Comparison of ENCODE assay signal across 8 cellular contexts in the genomic region with DNA sequence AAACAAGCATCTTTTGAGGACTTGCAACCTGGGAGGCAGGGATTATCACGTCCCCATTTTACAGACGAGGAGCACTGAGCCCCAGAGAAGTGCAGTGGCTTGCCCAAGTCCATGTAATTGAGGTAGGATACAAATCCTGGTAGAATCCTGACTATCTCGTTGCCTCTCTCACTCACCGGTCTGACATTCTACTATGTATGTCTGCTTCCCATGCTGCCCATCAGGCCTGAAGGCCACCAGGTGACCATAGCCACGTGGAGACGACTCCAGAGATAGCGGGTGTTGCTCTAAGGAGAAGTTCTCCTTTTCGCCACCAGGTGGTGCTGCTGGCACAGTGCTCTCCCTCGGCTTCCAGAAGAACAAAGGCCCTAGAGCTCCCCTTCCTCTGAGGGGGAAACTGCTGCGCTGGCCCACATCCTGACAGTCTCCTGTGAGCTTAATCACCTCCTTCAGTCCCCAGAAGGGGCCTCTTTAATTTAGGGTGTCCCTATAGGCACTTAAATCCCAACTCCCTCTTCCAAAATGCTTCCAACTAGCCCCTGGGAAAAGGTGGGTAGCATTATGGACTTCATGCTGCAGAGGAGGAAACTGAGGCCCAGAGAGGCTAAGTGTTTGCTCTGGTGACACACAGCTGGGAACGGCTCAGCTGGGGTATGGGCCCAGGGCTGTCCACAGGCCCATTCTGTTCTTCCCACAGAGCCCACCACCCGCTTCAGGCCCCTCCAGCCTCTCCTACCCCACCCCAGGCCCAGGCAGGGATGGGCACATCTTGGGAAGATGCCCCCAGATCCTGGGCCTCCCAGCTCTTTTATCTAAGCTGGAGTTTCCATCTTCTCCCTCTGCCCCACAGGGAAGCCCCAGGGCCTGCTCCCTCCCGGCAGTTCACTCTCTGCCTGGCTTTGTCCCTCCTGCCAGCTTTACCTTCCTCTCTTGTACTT. TPM values are rescaled to one million over a fixed set of nuclear protein-coding genes. Genes with fewer than 3 reads are reported as not detected.
DNase-seq lines count a peak whose midpoint lies in the region; ATAC-seq, FAIRE-seq and TF ChIP-seq lines count a peak whose summit lies in the region.

No MANE protein-coding gene starts in this region.

- ATAC-seq in A549 (peak; percentile 81 to 94), GM18511 (IDR thresholded peaks at IDR 0.05; ENCODE audit: unreplicated experiment) (peak; percentile 67), HG03439 (IDR thresholded peaks at IDR 0.05; ENCODE audit: unreplicated experiment) (peak; percentile 51), lower lobe of right lung (peak; percentile 92)

- H3K4me1 ChIP-seq in A549 (peaks cover 18% of the 10 kb centered on the region), lower lobe of right lung (peaks cover 18% of the 10 kb centered on the region)

- peaks cover 7% of the 10 kb centered on the region for H3K27me3 Mint-ChIP-seq in activated CD4-positive, alpha-beta T cell treated with anti-CD3 and anti-CD28 coated beads, Interleukin-2, amount 10 ng/mL, durations not matched to agents 7 days and 5 days

- H3K27ac ChIP-seq in A549 (peak overlapping the region; percentile 44 to 72; a peak in 5 of 6 replicates), lower lobe of right lung (no peak overlapping the region)

- H3K9me3 ChIP-seq in A549, result no peaks in the 10 kb centered on the region
- no peaks in the 10 kb centered on the region for H3K9me3 ChIP-seq in lower lobe of right lung

- peak; percentile 89 to 92 for TF ChIP-seq RAD21 in A549 (conservative IDR thresholded peaks at IDR 0.05 in 1 of 2, IDR thresholded peaks at IDR 0.05 in 1 of 2)

- H3K27ac Mint-ChIP-seq in activated CD4-positive, alpha-beta T cell treated with anti-CD3 and anti-CD28 coated beads, Interleukin-2, amount 10 ng/mL, durations not matched to agents 7 days and 5 days, result peak overlapping the region; percentile 84

- intact Hi-C loops in lower lobe of right lung (cut with DNase I), result no loop called here

- no peaks in the 10 kb centered on the region for H3K36me3 ChIP-seq in lower lobe of right lung

- H3K4me3 ChIP-seq in A549 (no peak overlapping the region), lower lobe of right lung (no peak overlapping the region)

- H3K4me3 Mint-ChIP-seq in activated CD4-positive, alpha-beta T cell treated with anti-CD3 and anti-CD28 coated beads, Interleukin-2, amount 10 ng/mL, durations not matched to agents 7 days and 5 days, result no peak overlapping the region

- H3K4me1 Mint-ChIP-seq in activated CD4-positive, alpha-beta T cell treated with anti-CD3 and anti-CD28 coated beads, Interleukin-2, amount 10 ng/mL, durations not matched to agents 7 days and 5 days, result peaks cover 34% of the 10 kb centered on the region

- TF ChIP-seq EP300 in A549 (IDR thresholded peaks at IDR 0.05), result no peak

- no peak for TF ChIP-seq POLR2A in A549 (IDR thresholded peaks at IDR 0.05; ENCODE audit: low read length)

- peaks cover 4% of the 10 kb centered on the region for H3K27me3 ChIP-seq in lower lobe of right lung (ENCODE audit: low read depth)

- TF ChIP-seq CTCF in A549 (IDR thresholded peaks at IDR 0.05) (peak; percentile 97), lower lobe of right lung (IDR thresholded peaks at IDR 0.05) (peak; percentile 99)

- H3K9me3 Mint-ChIP-seq in activated CD4-positive, alpha-beta T cell treated with anti-CD3 and anti-CD28 coated beads, Interleukin-2, amount 10 ng/mL, durations not matched to agents 7 days and 5 days, result no peaks in the 10 kb centered on the region

- WGBS in A549 (ENCODE audit: missing lambda C conversion rate), result 31% methylated on average over 12 of the region's 13 CpGs

- H3K36me3 Mint-ChIP-seq in activated CD4-positive, alpha-beta T cell treated with anti-CD3 and anti-CD28 coated beads, Interleukin-2, amount 10 ng/mL, durations not matched to agents 7 days and 5 days (ENCODE audit: low read depth), result no peaks in the 10 kb centered on the region

- peak; percentile 46 for FAIRE-seq in A549 (lab: Jason Lieb, UNC)

- CTCF ChIA-PET in A549 (lab: Yijun Ruan, JAX), result interaction anchor here (0.6 to 43.1 kb wide), 30 partner anchors 8 to 568 kb away, joined by 3 to 1107 read pairs (median 4); a partner anchor contains a TSS
- CTCF ChIA-PET in activated CD4-positive, alpha-beta T cell treated with anti-CD3 and anti-CD28 coated beads, Interleukin-2, amount 10 ng/mL, durations not matched to agents 7 days and 5 days (lab: Charles Lee), result interaction anchor here (0.6 to 53.2 kb wide), 38 partner anchors 12 to 277 kb away, joined by 3 to 1643 read pairs (median 7); a partner anchor contains a TSS

- POLR2A ChIA-PET in A549 (lab: Yijun Ruan, JAX), result interaction anchor here (1.0 to 1.2 kb wide), 4 partner anchors 11 to 57 kb away, joined by 3 to 10 read pairs (median 4); no protein-coding TSS in a partner anchor
- POLR2A ChIA-PET in activated CD4-positive, alpha-beta T cell treated with anti-CD3 and anti-CD28 coated beads, Interleukin-2, amount 10 ng/mL, durations not matched to agents 7 days and 5 days (lab: Charles Lee), result interaction anchor here (0.6 kb wide), 3 partner anchors 55 to 112 kb away, joined by 3 to 4 read pairs (median 3); no protein-coding TSS in a partner anchor

- DNase-seq in A549 (ENCODE audit: low read depth in 1 of 2, low spot score in 1 of 2) (peak; percentile 87 to 98), NCI-H524 treated with DMSO at 0.1 percent for 48 hours (lab: John Stamatoyannopoulos, UW) (peak; percentile 5), dermis blood vessel endothelial cell (peak; percentile 93), lower lobe of right lung (peak; percentile 84)
- peak; percentile 90 for DNase-seq in activated CD4-positive, alpha-beta T cell treated with anti-CD3 and anti-CD28 coated beads, Interleukin-2, amount 10 ng/mL, durations not matched to agents 7 days and 5 days
- DNase-seq in stimulated activated CD8-positive, alpha-beta memory T cell treated with anti-CD3 and anti-CD28 coated beads, Interleukin-12 subunit alpha, Interleukin-12 subunit beta, amount 100 ng/mL, for 1 hour (ENCODE audit: low read depth), result peak; percentile 79

- peak overlapping the region; percentile 39; the same call in 2 of the 3 replicates for H3K4me2 ChIP-seq in A549

TF ChIP-seq in A549, 52 proteins besides CTCF, POLR2A, EP300 and RAD21 (continues in another document):
- TF ChIP-seq SREBF2 (IDR thresholded peaks at IDR 0.05) (no peak), NR3C1 (IDR thresholded peaks at IDR 0.05) (no peak), KDM1A (IDR thresholded peaks at IDR 0.05; ENCODE audit: low read depth) (peak; percentile 87; the same call in 1 of the 2 replicates)

RNA-seq across cellular contexts. Expression of a gene that starts 6.4 kb away (rescaled TPM):
- polyA plus RNA-seq in A549 (2011; rRNA removed) (not detected in 2 replicates), A549 (2017; fragmentation: RNase III; extraction: RNeasy Plus Mini Kit Qiagen cat#74134 plus additional on column Dnase treatment) (0.03 TPM in 2 of 3 replicates, not detected in the other)
- 0.01 TPM in 2 replicates for polyA plus RNA-seq in A549 (2012; cell fraction: cytosol; rRNA removed)
- 0.02 and 0.05 TPM in 2 replicates for polyA plus RNA-seq in A549 (2012; cell fraction: nucleus; rRNA removed)
- polyA minus RNA-seq in A549 (2011; rRNA and poly(A)+ RNA removed), result 0.12 TPM in 1 of 2 replicates, not detected in the other
- under 1 TPM; 0.12 to 0.27 TPM for total RNA-seq in activated CD4-positive, alpha-beta T cell treated with anti-CD3 and anti-CD28 coated beads, Interleukin-2, amount 10 ng/mL, durations not matched to agents 7 days and 5 days
- total RNA-seq in dermis blood vessel endothelial cell (not detected in 2 replicates), lower lobe of right lung (not detected)

RNA-seq across cellular contexts. Expression of a gene that starts 9.8 kb away (rescaled TPM):
- polyA plus RNA-seq in A549 (2011; rRNA removed), result not detected in 2 replicates
- polyA plus RNA-seq in A549 (2012; cell fraction: cytosol; rRNA removed), result 0.11 TPM in 1 of 2 replicates, not detected in the other
- polyA plus RNA-seq in A549 (2012; cell fraction: nucleus; rRNA removed), result not detected in 2 replicates
- polyA plus RNA-seq in A549 (2017; fragmentation: RNase III; extraction: RNeasy Plus Mini Kit Qiagen cat#74134 plus additional on column Dnase treatment), result not detected in 3 replicates
- polyA minus RNA-seq in A549 (2011; rRNA and poly(A)+ RNA removed), result not detected in 2 replicates
- total RNA-seq in activated CD4-positive, alpha-beta T cell treated with anti-CD3 and anti-CD28 coated beads, Interleukin-2, amount 10 ng/mL, durations not matched to agents 7 days and 5 days, result not detected
- not detected in 2 replicates for total RNA-seq in dermis blood vessel endothelial cell
- total RNA-seq in lower lobe of right lung, result not detected

RNA-seq across cellular contexts. Expression of a gene that starts 18.7 kb away (rescaled TPM):
- polyA plus RNA-seq in A549 (2011; rRNA removed) (5.3 TPM in 2 replicates), A549 (2017; fragmentation: RNase III; extraction: RNeasy Plus Mini Kit Qiagen cat#74134 plus additional on column Dnase treatment) (14.3 to 15.5 TPM (median 14.5 TPM) in 3 replicates)
- 18.4 and 25.5 TPM in 2 replicates for polyA plus RNA-seq in A549 (2012; cell fraction: cytosol; rRNA removed)
- polyA plus RNA-seq in A549 (2012; cell fraction: nucleus; rRNA removed), result 16.0 and 36.1 TPM in 2 replicates
- 2.2 and 2.8 TPM in 2 replicates for polyA minus RNA-seq in A549 (2011; rRNA and poly(A)+ RNA removed)
- total RNA-seq in activated CD4-positive, alpha-beta T cell treated with anti-CD3 and anti-CD28 coated beads, Interleukin-2, amount 10 ng/mL, durations not matched to agents 7 days and 5 days, result under 1 TPM; 0.22 to 0.60 TPM
- total RNA-seq in dermis blood vessel endothelial cell (0.85 and 1.3 TPM in 2 replicates), lower lobe of right lung (0.80 TPM)

RNA-seq across cellular contexts. Expression of a gene that starts 32.9 kb away (rescaled TPM):
- 3.9 and 5.8 TPM in 2 replicates for polyA plus RNA-seq in A549 (2011; rRNA removed)
- polyA plus RNA-seq in A549 (2012; cell fraction: cytosol; rRNA removed), result 13.9 and 18.5 TPM in 2 replicates
- 16.1 and 18.7 TPM in 2 replicates for polyA plus RNA-seq in A549 (2012; cell fraction: nucleus; rRNA removed)
- 5.2 to 8.4 TPM (median 6.4 TPM) in 3 replicates for polyA plus RNA-seq in A549 (2017; fragmentation: RNase III; extraction: RNeasy Plus Mini Kit Qiagen cat#74134 plus additional on column Dnase treatment)
- 2.6 and 2.9 TPM in 2 replicates for polyA minus RNA-seq in A549 (2011; rRNA and poly(A)+ RNA removed)
- total RNA-seq in activated CD4-positive, alpha-beta T cell treated with anti-CD3 and anti-CD28 coated beads, Interleukin-2, amount 10 ng/mL, durations not matched to agents 7 days and 5 days, result 100 to 1,000 TPM; 124 to 132 TPM
- total RNA-seq in dermis blood vessel endothelial cell, result 4.4 and 9.9 TPM in 2 replicates
- 16.2 TPM for total RNA-seq in lower lobe of right lung

RNA-seq across cellular contexts. Expression of a gene that starts 35.8 kb away (rescaled TPM):
- 16.5 and 20.1 TPM in 2 replicates for polyA plus RNA-seq in A549 (2011; rRNA removed)
- polyA plus RNA-seq in A549 (2012; cell fraction: cytosol; rRNA removed), result 37.0 and 37.1 TPM in 2 replicates
- 34.5 and 40.9 TPM in 2 replicates for polyA plus RNA-seq in A549 (2012; cell fraction: nucleus; rRNA removed)
- 26.3 to 28.8 TPM (median 26.8 TPM) in 3 replicates for polyA plus RNA-seq in A549 (2017; fragmentation: RNase III; extraction: RNeasy Plus Mini Kit Qiagen cat#74134 plus additional on column Dnase treatment)
- 21.1 and 30.2 TPM in 2 replicates for polyA minus RNA-seq in A549 (2011; rRNA and poly(A)+ RNA removed)
- 100 to 1,000 TPM; 242 to 296 TPM for total RNA-seq in activated CD4-positive, alpha-beta T cell treated with anti-CD3 and anti-CD28 coated beads, Interleukin-2, amount 10 ng/mL, durations not matched to agents 7 days and 5 days
- total RNA-seq in dermis blood vessel endothelial cell, result 22.0 and 32.3 TPM in 2 replicates
- total RNA-seq in lower lobe of right lung, result 59.4 TPM

Comparison
In these comparisons a context has a peak if more than half of its experiments do, and no peak if none do; other contexts are left out.
1. DNase-seq: peak in every context shown above with its lines; median percentile 93 in dermis blood vessel endothelial cell; 92 in A549; 90 in activated CD4-positive, alpha-beta T cell treated with anti-CD3 and anti-CD28 coated beads, Interleukin-2, amount 10 ng/mL, durations not matched to agents 7 days and 5 days; 84 in lower lobe of right lung; 79 in stimulated activated CD8-positive, alpha-beta memory T cell treated with anti-CD3 and anti-CD28 coated beads, Interleukin-12 subunit alpha, Interleukin-12 subunit beta, amount 100 ng/mL, for 1 hour; 5 in NCI-H524 treated with DMSO at 0.1 percent for 48 hours.